In genomic region chr5:133533541-133533940, GRCh38 we compare ENCODE assay signal across 24 cellular contexts.
"Had no signal": no experiment of that assay in that cellular context is flagged by ENCODE, and none has a peak within 500 bp of the region (broad histone marks: within the 10 kb centered on the region; RNA-seq: fewer than 3 reads in every experiment).

No MANE protein-coding gene starts in this region.

- DNase-seq: hypothalamus; immature natural killer cell; kidney; left colon; left lung; lower lobe of right lung; mesenchymal stem cell; naive B cell; natural killer cell; nephron progenitor cell; occipital lobe; ovary; right lobe of liver; stimulated activated CD4-positive, alpha-beta T cell treated with anti-CD3 and anti-CD28 coated beads, Interleukin-1b, Interleukin-23, amount 100 ng/mL, for 48 hours; stimulated activated CD4-positive, alpha-beta T cell treated with anti-CD3 and anti-CD28 coated beads, Interleukin-2, amount 100 ng/mL, for 48 hours; stimulated activated CD4-positive, alpha-beta T cell treated with anti-CD3 and anti-CD28 coated beads, Interleukin-4, amount 100 ng/mL, for 4 hours; stimulated activated CD8-positive, alpha-beta memory T cell treated with anti-CD3 and anti-CD28 coated beads, Interleukin-4, amount 100 ng/mL, for 48 hours; stimulated activated naive CD4-positive, alpha-beta T cell treated with Interleukin-2 at 50 U/mL for 16 hours; stimulated activated naive CD8-positive, alpha-beta T cell treated with anti-CD3 and anti-CD28 coated beads, Interleukin-15, amount 100 ng/mL, for 72 hours; substantia nigra had no signal

- H3K27ac Mint-ChIP-seq: immature natural killer cell; natural killer cell; nephron progenitor cell; neural progenitor cell; progenitor cell of endocrine pancreas; stimulated activated memory B cell treated with anti-CD40 and anti-IgM and Interleukin-4, amounts not matched to agents 10 μg/mL and 1 μg/mL and 100 μg/mL, for 72 hours; stimulated activated naive CD8-positive, alpha-beta T cell treated with anti-CD3 and anti-CD28 coated beads, Interleukin-15, amount 100 ng/mL, for 72 hours; type B pancreatic cell had no signal

- H3K36me3 Mint-ChIP-seq: immature natural killer cell; naive B cell; natural killer cell; neural progenitor cell; stimulated activated memory B cell treated with anti-CD40 and anti-IgM and Interleukin-4, amounts not matched to agents 10 μg/mL and 1 μg/mL and 100 μg/mL, for 72 hours; type B pancreatic cell had no signal

- H3K4me1 Mint-ChIP-seq: immature natural killer cell; naive B cell; natural killer cell; neural progenitor cell; stimulated activated memory B cell treated with anti-CD40 and anti-IgM and Interleukin-4, amounts not matched to agents 10 μg/mL and 1 μg/mL and 100 μg/mL, for 72 hours; stimulated activated naive CD8-positive, alpha-beta T cell treated with anti-CD3 and anti-CD28 coated beads, Interleukin-15, amount 100 ng/mL, for 72 hours had no signal

- H3K9me3 Mint-ChIP-seq: immature natural killer cell; naive B cell; natural killer cell; nephron progenitor cell; neural progenitor cell; stimulated activated memory B cell treated with anti-CD40 and anti-IgM and Interleukin-4, amounts not matched to agents 10 μg/mL and 1 μg/mL and 100 μg/mL, for 72 hours; stimulated activated naive CD8-positive, alpha-beta T cell treated with anti-CD3 and anti-CD28 coated beads, Interleukin-15, amount 100 ng/mL, for 72 hours; type B pancreatic cell had no signal

- H3K4me3 Mint-ChIP-seq: immature natural killer cell; natural killer cell; nephron progenitor cell; neural progenitor cell; stimulated activated memory B cell treated with anti-CD40 and anti-IgM and Interleukin-4, amounts not matched to agents 10 μg/mL and 1 μg/mL and 100 μg/mL, for 72 hours; stimulated activated naive CD8-positive, alpha-beta T cell treated with anti-CD3 and anti-CD28 coated beads, Interleukin-15, amount 100 ng/mL, for 72 hours; type B pancreatic cell had no signal
